Comparison of ENCODE assay signal across 1 cellular context in the genomic region with DNA sequence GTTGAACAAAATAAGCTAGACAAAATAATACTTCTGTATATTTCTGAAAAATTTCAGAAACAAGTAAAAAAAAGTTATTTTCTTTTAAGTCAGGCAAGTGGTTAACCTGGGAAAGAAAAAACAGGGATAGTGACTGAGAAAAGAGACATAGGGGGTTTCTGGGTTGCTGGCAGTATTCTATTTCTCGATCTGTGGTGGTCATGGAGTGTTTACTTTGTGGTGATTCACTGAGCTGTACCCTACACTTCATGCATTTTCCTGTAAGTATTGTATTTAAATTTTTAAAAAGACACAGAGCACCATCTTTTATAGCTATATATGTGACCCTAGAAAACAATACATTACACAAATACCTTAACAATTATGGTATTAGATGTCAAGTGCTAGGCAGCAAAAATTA.
TF ChIP-seq lines count a peak whose summit lies in the region.

No MANE protein-coding gene starts in this region.

TF ChIP-seq in A549, 52 proteins besides CTCF, POLR2A, EP300 and RAD21 (continued from another document):
- TF ChIP-seq CHD2 (IDR thresholded peaks at IDR 0.05; ENCODE audit: low read length, partially characterized antibody) (no peak), ZFP36 (IDR thresholded peaks at IDR 0.05; ENCODE audit: borderline replicate concordance, partially characterized antibody) (no peak), EHMT2 (IDR thresholded peaks at IDR 0.05; ENCODE audit: low read depth) (no peak), EHF (CRISPR knock-in tag; IDR thresholded peaks at IDR 0.05) (no peak), SREBF2 (IDR thresholded peaks at IDR 0.05) (no peak), SMC3 (IDR thresholded peaks at IDR 0.05) (no peak)
